12 cellular contexts compared by ENCODE assay signal in the genomic region with DNA sequence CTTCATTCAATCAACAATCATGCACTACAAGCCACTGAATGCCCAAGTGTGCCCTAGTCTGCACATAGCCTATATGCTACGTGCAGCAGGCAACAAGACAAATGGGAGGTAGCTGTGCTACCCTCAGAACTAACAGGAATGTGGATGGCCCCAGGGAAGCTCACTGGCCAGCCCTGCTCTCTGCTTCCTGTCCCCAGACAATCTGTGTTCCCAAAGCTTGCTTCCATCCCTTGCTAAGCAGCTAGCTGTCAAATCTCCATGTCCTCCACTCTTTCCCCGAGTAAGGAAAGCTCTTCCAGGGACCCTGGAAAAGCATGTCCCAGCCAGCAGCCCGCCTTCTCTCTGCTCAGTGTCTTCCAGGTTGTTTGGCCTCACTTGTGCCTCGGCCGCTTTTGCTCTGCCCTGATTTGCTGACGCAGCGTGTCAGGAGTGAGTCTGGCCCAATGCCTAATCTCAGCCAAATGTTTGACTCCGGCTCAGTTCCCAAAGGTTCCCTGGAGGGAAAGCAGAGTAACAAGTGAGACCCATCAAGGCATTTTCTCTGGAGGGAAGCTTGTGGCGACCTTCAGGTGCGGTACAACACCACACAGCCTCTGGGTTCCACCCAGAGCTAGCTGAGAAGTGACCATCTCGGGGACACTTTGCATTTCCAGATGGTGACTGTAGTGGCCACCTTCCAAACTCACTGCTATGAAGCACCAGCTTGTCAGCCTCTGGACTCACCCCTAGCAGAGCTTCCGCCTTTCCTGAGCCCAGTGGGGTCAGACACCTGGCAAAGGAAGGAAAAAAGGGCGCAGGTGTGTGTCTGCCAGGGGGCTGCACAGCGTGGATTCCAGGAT.
DNase-seq lines count a peak whose midpoint lies in the region; ATAC-seq, FAIRE-seq and TF ChIP-seq lines count a peak whose summit lies in the region.
"Had no signal": no experiment of that assay in that cellular context is flagged by ENCODE, and none has a peak within 500 bp of the region (broad histone marks: within the 10 kb centered on the region; RNA-seq: fewer than 3 reads in every experiment).

No MANE protein-coding gene starts in this region.

- H3K36me3 ChIP-seq in GM23248 (ENCODE audit: low read depth) (no peaks in the 10 kb centered on the region), body of pancreas (replicated peaks in 1 of 2; ENCODE audit: insufficient read depth in 1 of 2, low read depth in 2 of 2) (no peaks in the 10 kb centered on the region), keratinocyte (ENCODE audit: control insufficient read depth in 2 of 2, extremely low read depth in 1 of 2, insufficient read depth in 2 of 2, low read length in 2 of 2) (no peaks in the 10 kb centered on the region), gastrocnemius medialis (no peaks in the 10 kb centered on the region)

- H3K4me3 ChIP-seq in GM23248 (no peak overlapping the region), body of pancreas (no peak overlapping the region), keratinocyte (ENCODE audit: control insufficient read depth in 2 of 3, extremely low read depth in 1 of 3, insufficient read depth in 2 of 3, low read depth in 1 of 3, low read length in 3 of 3) (no peak overlapping the region), gastrocnemius medialis (no peak overlapping the region)

- H2AFZ ChIP-seq in GM23248 = peak overlapping the region; percentile 48; the same call in 1 of the 2 replicates
- peak overlapping the region; percentile 66 for H2AFZ ChIP-seq in keratinocyte (ENCODE audit: control insufficient read depth, low read length)

- no peaks in the 10 kb centered on the region for H3K9me3 ChIP-seq in GM23248 (ENCODE audit: low read depth)
- H3K9me3 ChIP-seq in body of pancreas = no peaks in the 10 kb centered on the region
- no peaks in the 10 kb centered on the region for H3K9me3 ChIP-seq in keratinocyte (ENCODE audit: control insufficient read depth, low read depth, low read length)
- H3K9me3 ChIP-seq in gastrocnemius medialis = no peaks in the 10 kb centered on the region

- H3K9ac ChIP-seq in GM23248 = no peak overlapping the region
- H3K9ac ChIP-seq in keratinocyte (ENCODE audit: control insufficient read depth, extremely low read depth, insufficient read depth, low read length) = no peak overlapping the region

- WGBS in GM23248 (ENCODE audit: low coverage in 1 of 2, low lambda C conversion rate in 2 of 2, missing lambda C conversion rate in 2 of 2), 2 experiments = 20 to 23% methylated on average over 14 of the region's 14 CpGs
- 38 to 41% methylated on average over 14 of the region's 14 CpGs for WGBS in body of pancreas, 2 donors

- no peaks in the 10 kb centered on the region for H3F3A ChIP-seq in GM23248 (ENCODE audit: insufficient read depth)

- dilution Hi-C loops in keratinocyte (cut with MboI; ENCODE audit: extremely low pct_ligation_motif_present, low sequenced_read_pairs) = no loop called here

- in situ Hi-C loops in GM23248 (cut with MboI) (no loop called here), gastrocnemius medialis (cut with MboI; ENCODE audit: low sequenced_read_pairs in 4 of 4) (no loop called here)

- ATAC-seq in body of pancreas (peak; percentile 66), gastrocnemius medialis (peak; percentile 70 to 78), GM21360 (IDR thresholded peaks at IDR 0.05; ENCODE audit: unreplicated experiment) (no peak), GM18870 (IDR thresholded peaks at IDR 0.05; ENCODE audit: unreplicated experiment) (no peak)
- ATAC-seq: stimulated activated naive CD8-positive, alpha-beta T cell treated with anti-CD3 and anti-CD28 coated beads, Interleukin-15, Interleukin-2, amounts not matched to agents 100 U/mL and 50 U/mL, for 24 hours had no signal

- intact Hi-C loops in body of pancreas (cut with DNase I) = no loop called here
- intact Hi-C loops in gastrocnemius medialis (cut with DNase I; ENCODE audit: low total_unique reads) = no loop called here

- H3K9me2 ChIP-seq in GM23248 (ENCODE audit: insufficient read depth) = no peaks in the 10 kb centered on the region

- H3K4me1 ChIP-seq in GM23248 (ENCODE audit: insufficient read depth) (no peaks in the 10 kb centered on the region; the same call in 1 of the 2 replicates), body of pancreas (peaks cover 9% of the 10 kb centered on the region), keratinocyte (ENCODE audit: control insufficient read depth, extremely low read depth, insufficient read depth, low read length) (no peaks in the 10 kb centered on the region), gastrocnemius medialis (peaks cover 11 to 12% of the 10 kb centered on the region in 2 donors)

- H3K4me2 ChIP-seq in GM23248 (ENCODE audit: unreplicated experiment) (no peak overlapping the region), keratinocyte (ENCODE audit: control insufficient read depth, extremely low read depth, insufficient read depth, low read depth, low read length) (no peak overlapping the region)

- no peaks in the 10 kb centered on the region for H3K79me2 ChIP-seq in GM23248 (ENCODE audit: insufficient read depth)
- H3K79me2 ChIP-seq in keratinocyte (ENCODE audit: control insufficient read depth, insufficient read depth, low read length) = no peaks in the 10 kb centered on the region

- TF ChIP-seq POLR2A in body of pancreas (IDR thresholded peaks at IDR 0.05) (no peak), gastrocnemius medialis (IDR thresholded peaks at IDR 0.05) (no peak)

- TF ChIP-seq CTCF in body of pancreas (IDR thresholded peaks at IDR 0.05) = no peak
- TF ChIP-seq CTCF in keratinocyte (optimal IDR thresholded peaks at IDR 0.05 in 1 of 3, IDR thresholded peaks at IDR 0.05 in 1 of 3, conservative IDR thresholded peaks at IDR 0.05 in 1 of 3; ENCODE audit: extremely low read depth in 1 of 3, insufficient read depth in 2 of 3, low read length in 3 of 3) = no peak
- TF ChIP-seq CTCF in gastrocnemius medialis (IDR thresholded peaks at IDR 0.05 in 4 of 5, conservative IDR thresholded peaks at IDR 0.05 in 1 of 5) = no peak

- H4K20me1 ChIP-seq in GM23248 (ENCODE audit: insufficient read depth) (no peaks in the 10 kb centered on the region), keratinocyte (ENCODE audit: control insufficient read depth, extremely low read depth, insufficient read depth, low read length) (no peaks in the 10 kb centered on the region)

- no peaks in the 10 kb centered on the region for H3K9me1 ChIP-seq in keratinocyte (ENCODE audit: control insufficient read depth, extremely low read depth, insufficient read depth, low read length)

- H3K27me3 ChIP-seq in GM23248 (replicated peaks; ENCODE audit: insufficient read depth) (no peaks in the 10 kb centered on the region), body of pancreas (no peaks in the 10 kb centered on the region), keratinocyte (ENCODE audit: control insufficient read depth, extremely low read depth, insufficient read depth, low read length) (peaks cover 16% of the 10 kb centered on the region), gastrocnemius medialis (no peaks in the 10 kb centered on the region)

- H3K27ac ChIP-seq in GM23248 = no peak overlapping the region
- H3K27ac ChIP-seq in body of pancreas = peak overlapping the region in 1 of 4 donors; percentile 39
- H3K27ac ChIP-seq in keratinocyte (ENCODE audit: control insufficient read depth, insufficient read depth, low read length) = no peak overlapping the region
- peak overlapping the region in 1 of 4 donors; percentile 25 for H3K27ac ChIP-seq in gastrocnemius medialis

- no peak for FAIRE-seq in keratinocyte (lab: Jason Lieb, UNC)
- FAIRE-seq: colon, D721Med had no signal

- DNase-seq in GM23248 = peak; percentile 45
- DNase-seq in body of pancreas = peak; percentile 38 to 67 (median 56)
- DNase-seq in keratinocyte (ENCODE audit: low read depth, low spot score) = no peak
- DNase-seq in gastrocnemius medialis = peak in 1 of 2 donors; percentile 35
- no peak for DNase-seq in effector CD4-positive, alpha-beta T cell
- no peak for DNase-seq in putamen (ENCODE audit: low spot score)
- DNase-seq: activated CD4-positive, CD25-positive, alpha-beta regulatory T cell treated with anti-CD3 and anti-CD28 coated beads, Interleukin-2, amount 50 U/mL, for 72 hours; stimulated activated naive CD8-positive, alpha-beta T cell treated with anti-CD3 and anti-CD28 coated beads, Interleukin-15, Interleukin-2, amounts not matched to agents 100 U/mL and 50 U/mL, for 24 hours had no signal

Comparison
In these comparisons a context has a peak if more than half of its experiments do, and no peak if none do; other contexts are left out.
1. DNase-seq: peak in GM23248 (single experiment) and body of pancreas (4 of 4); none in keratinocyte (single experiment), effector CD4-positive, alpha-beta T cell (single experiment) and putamen (single experiment).
2. ATAC-seq: peak in body of pancreas (single experiment) and gastrocnemius medialis (2 of 2); none in GM21360 (single experiment) and GM18870 (single experiment).